1 cellular context compared by ENCODE assay signal in genomic region chr2:130916438-130916705, GRCh38.
TF ChIP-seq lines count a peak whose summit lies in the region.

No MANE protein-coding gene starts in this region.

TF ChIP-seq in GM23338, 12 proteins besides CTCF, POLR2A, EP300 and RAD21 (continued from another document):
- no peak for TF ChIP-seq ZNF462 (CRISPR knock-in tag; IDR thresholded peaks at IDR 0.05)
- no peak for TF ChIP-seq EZH2 (IDR thresholded peaks at IDR 0.05; ENCODE audit: low read depth, unreplicated experiment)
- no peak for TF ChIP-seq ZNF331 (CRISPR knock-in tag; IDR thresholded peaks at IDR 0.05; ENCODE audit: low read depth)
